Comparison of ENCODE assay signal across 8 cellular contexts in genomic region chr15:59437777-59438574, GRCh38. TPM values are rescaled to one million over a fixed set of nuclear protein-coding genes. Genes with fewer than 3 reads are reported as not detected.
DNase-seq lines count a peak whose midpoint lies in the region; ATAC-seq and TF ChIP-seq lines count a peak whose summit lies in the region.

Gene FAM81A, plus strand, starts transcription at chr15:59438186. Its CDS starts 20,441 bp downstream, at chr15:59458627.

- peaks cover 11% of the 10 kb centered on the region for H3K4me1 ChIP-seq in thymus (ENCODE audit: control insufficient read depth, insufficient read depth, low read length)

- no peak within 1 kb of the TSS for H3K27ac ChIP-seq in CD4-positive, alpha-beta T cell (ENCODE audit: low read depth, low read length)
- H3K27ac ChIP-seq in thymus (ENCODE audit: low read depth), result no peak within 1 kb of the TSS

- no peaks in the 10 kb centered on the region for H3K9me3 Mint-ChIP-seq in CD4-positive, alpha-beta T cell
- H3K9me3 Mint-ChIP-seq in activated T-helper 1 cell treated with anti-CD3 and anti-CD28 coated beads, Interleukin-12 subunit alpha, Interleukin-12 subunit beta, Interleukin-2, Interleukin-4 antibody, amounts not matched to agents 30 ng/mL and 10 ng/mL and 1 ng/mL, durations not matched to agents 14 hours and 24 hours and 36 hours, result no peaks in the 10 kb centered on the region
- no peaks in the 10 kb centered on the region for H3K9me3 Mint-ChIP-seq in natural killer cell

- CTCF ChIA-PET in CD4-positive, alpha-beta T cell (lab: Charles Lee), result no interaction called here

- H3K27me3 ChIP-seq in CD4-positive, alpha-beta T cell (ENCODE audit: control insufficient read depth, insufficient read depth, low read length), result peaks cover 26% of the 10 kb centered on the region
- H3K27me3 ChIP-seq in thymus (ENCODE audit: control insufficient read depth, insufficient read depth), result peaks cover 31% of the 10 kb centered on the region

- peak within 1 kb of the TSS; percentile 85 for H3K4me3 Mint-ChIP-seq in CD4-positive, alpha-beta T cell
- peak within 1 kb of the TSS; percentile 83 for H3K4me3 Mint-ChIP-seq in activated T-helper 1 cell treated with anti-CD3 and anti-CD28 coated beads, Interleukin-12 subunit alpha, Interleukin-12 subunit beta, Interleukin-2, Interleukin-4 antibody, amounts not matched to agents 30 ng/mL and 10 ng/mL and 1 ng/mL, durations not matched to agents 14 hours and 24 hours and 36 hours
- H3K4me3 Mint-ChIP-seq in natural killer cell, result peak within 1 kb of the TSS; percentile 80

- intact Hi-C loops in CD4-positive, alpha-beta T cell (cut with DNase I, micrococcal nuclease), result no loop called here
- intact Hi-C loops in activated T-helper 1 cell treated with anti-CD3 and anti-CD28 coated beads, Interleukin-12 subunit alpha, Interleukin-12 subunit beta, Interleukin-2, Interleukin-4 antibody, amounts not matched to agents 30 ng/mL and 10 ng/mL and 1 ng/mL, durations not matched to agents 14 hours and 24 hours and 36 hours (cut with micrococcal nuclease), result no loop called here
- intact Hi-C loops in natural killer cell (cut with micrococcal nuclease), result no loop called here

- no peaks in the 10 kb centered on the region for H3K9me3 ChIP-seq in CD4-positive, alpha-beta T cell (ENCODE audit: control insufficient read depth, low read length)
- no peaks in the 10 kb centered on the region for H3K9me3 ChIP-seq in thymus (ENCODE audit: control insufficient read depth)

- H3K36me3 Mint-ChIP-seq in CD4-positive, alpha-beta T cell (ENCODE audit: low read depth), result no peaks in the 10 kb centered on the region
- H3K36me3 Mint-ChIP-seq in activated T-helper 1 cell treated with anti-CD3 and anti-CD28 coated beads, Interleukin-12 subunit alpha, Interleukin-12 subunit beta, Interleukin-2, Interleukin-4 antibody, amounts not matched to agents 30 ng/mL and 10 ng/mL and 1 ng/mL, durations not matched to agents 14 hours and 24 hours and 36 hours (ENCODE audit: low read depth), result no peaks in the 10 kb centered on the region
- no peaks in the 10 kb centered on the region for H3K36me3 Mint-ChIP-seq in natural killer cell

- TF ChIP-seq POLR2A in GM19193 (IDR thresholded peaks at IDR 0.05; ENCODE audit: extremely low read depth, insufficient read depth, insufficient read length), result peak; percentile 37

- POLR2A ChIA-PET in CD4-positive, alpha-beta T cell (lab: Charles Lee), result no interaction called here

- peak within 1 kb of the TSS; percentile 51 for H3K4me3 ChIP-seq in thymus (ENCODE audit: low read length)

- WGBS in thymus, result under 1% methylated on average over 95 of the region's 95 CpGs

- peaks cover 20% of the 10 kb centered on the region for H3K4me1 Mint-ChIP-seq in CD4-positive, alpha-beta T cell (ENCODE audit: low read depth)
- H3K4me1 Mint-ChIP-seq in activated T-helper 1 cell treated with anti-CD3 and anti-CD28 coated beads, Interleukin-12 subunit alpha, Interleukin-12 subunit beta, Interleukin-2, Interleukin-4 antibody, amounts not matched to agents 30 ng/mL and 10 ng/mL and 1 ng/mL, durations not matched to agents 14 hours and 24 hours and 36 hours (ENCODE audit: low read depth), result peaks cover 13% of the 10 kb centered on the region
- H3K4me1 Mint-ChIP-seq in natural killer cell, result peaks cover 11 to 16% of the 10 kb centered on the region in 2 donors

- no peak within 1 kb of the TSS for H3K27ac Mint-ChIP-seq in CD4-positive, alpha-beta T cell
- peak within 1 kb of the TSS; percentile 66 for H3K27ac Mint-ChIP-seq in activated T-helper 1 cell treated with anti-CD3 and anti-CD28 coated beads, Interleukin-12 subunit alpha, Interleukin-12 subunit beta, Interleukin-2, Interleukin-4 antibody, amounts not matched to agents 30 ng/mL and 10 ng/mL and 1 ng/mL, durations not matched to agents 14 hours and 24 hours and 36 hours
- peak within 1 kb of the TSS in 1 of 2 donors; percentile 52 for H3K27ac Mint-ChIP-seq in natural killer cell

- peak in 6 of 10 experiments; percentile 5 to 40 (median 24) for DNase-seq in CD4-positive, alpha-beta T cell
- DNase-seq in NCI-H526 treated with DMSO at 0.1 percent for 48 hours (lab: John Stamatoyannopoulos, UW), result peak; percentile 61
- peak; percentile 42 for DNase-seq in activated T-helper 1 cell treated with anti-CD3 and anti-CD28 coated beads, Interleukin-12 subunit alpha, Interleukin-12 subunit beta, Interleukin-2, Interleukin-4 antibody, amounts not matched to agents 30 ng/mL and 10 ng/mL and 1 ng/mL, durations not matched to agents 14 hours and 24 hours and 36 hours (ENCODE audit: low spot score)
- DNase-seq in fibroblast of the conjunctiva (ENCODE audit: low read depth), result peak; percentile 13
- peak; percentile 53 for DNase-seq in natural killer cell

- ATAC-seq in CD4-positive, alpha-beta T cell (ENCODE audit: poor library complexity), result peak; percentile 37
- ATAC-seq in HG03280 (IDR thresholded peaks at IDR 0.05; ENCODE audit: unreplicated experiment), result peak; percentile 86
- ATAC-seq in natural killer cell, result peak; percentile 75 to 91 (median 82)

- no peak for TF ChIP-seq CTCF in CD4-positive, alpha-beta T cell (IDR thresholded peaks at IDR 0.05)
- no peak for TF ChIP-seq CTCF in natural killer cell (IDR thresholded peaks at IDR 0.05)

- H3K36me3 ChIP-seq in thymus (ENCODE audit: control insufficient read depth, insufficient read depth), result no peaks in the 10 kb centered on the region

- peaks cover 79% of the 10 kb centered on the region for H3K27me3 Mint-ChIP-seq in CD4-positive, alpha-beta T cell
- peaks cover 69% of the 10 kb centered on the region for H3K27me3 Mint-ChIP-seq in activated T-helper 1 cell treated with anti-CD3 and anti-CD28 coated beads, Interleukin-12 subunit alpha, Interleukin-12 subunit beta, Interleukin-2, Interleukin-4 antibody, amounts not matched to agents 30 ng/mL and 10 ng/mL and 1 ng/mL, durations not matched to agents 14 hours and 24 hours and 36 hours (ENCODE audit: insufficient read depth)
- H3K27me3 Mint-ChIP-seq in natural killer cell (ENCODE audit: low read depth in 2 of 2), result peaks cover 44 to 46% of the 10 kb centered on the region in 2 donors

RNA-seq across cellular contexts. Expression of gene FAM81A, which starts in this region (rescaled TPM):
- total RNA-seq in CD4-positive, alpha-beta T cell, result not detected
- 0.49 and 0.60 TPM in 2 replicates for total RNA-seq in activated T-helper 1 cell treated with anti-CD3 and anti-CD28 coated beads, Interleukin-12 subunit alpha, Interleukin-12 subunit beta, Interleukin-2, Interleukin-4 antibody, amounts not matched to agents 30 ng/mL and 10 ng/mL and 1 ng/mL, durations not matched to agents 14 hours and 24 hours and 36 hours
- 1 to 10 TPM in 1 of 3 donors, not detected in 2; 1.0 TPM for total RNA-seq in natural killer cell
- 1.2 TPM for polyA plus RNA-seq in thymus

Comparison
In these comparisons a context has a peak if more than half of its experiments do, and no peak if none do; other contexts are left out.
1. Peak in DNase-seq and ATAC-seq in CD4-positive, alpha-beta T cell; RNA of the gene not detected or under 1 TPM.
2. Peak in DNase-seq in activated T-helper 1 cell treated with anti-CD3 and anti-CD28 coated beads, Interleukin-12 subunit alpha, Interleukin-12 subunit beta, Interleukin-2, Interleukin-4 antibody, amounts not matched to agents 30 ng/mL and 10 ng/mL and 1 ng/mL, durations not matched to agents 14 hours and 24 hours and 36 hours; RNA of the gene not detected or under 1 TPM.